Comparison of ENCODE assay signal across 7 cellular contexts in genomic region chr10:36779238-36779846, GRCh38.
DNase-seq lines count a peak whose midpoint lies in the region; ATAC-seq, FAIRE-seq and TF ChIP-seq lines count a peak whose summit lies in the region.

No MANE protein-coding gene starts in this region.

- H3K27ac Mint-ChIP-seq in neural crest cell (ENCODE audit: unreplicated experiment) (no peak overlapping the region), immature natural killer cell (no peak overlapping the region)

- FAIRE-seq in RCC 7860 (lab: Jason Lieb, UNC), result peak; percentile 24

- H3K27me3 Mint-ChIP-seq in neural crest cell (ENCODE audit: low read depth), result peaks cover 35% of the 10 kb centered on the region
- H3K27me3 Mint-ChIP-seq in immature natural killer cell (ENCODE audit: low read depth in 3 of 3), result peaks cover 0 to 3% (median 0%) of the 10 kb centered on the region in 3 donors

- no peak for ATAC-seq in GM21576 (IDR thresholded peaks at IDR 0.05; ENCODE audit: unreplicated experiment)

- peak; percentile 84 for TF ChIP-seq CTCF in neural crest cell (conservative IDR thresholded peaks at IDR 0.05)

- no peak overlapping the region for H3K4me3 Mint-ChIP-seq in neural crest cell
- H3K4me3 Mint-ChIP-seq in immature natural killer cell, result no peak overlapping the region

- H3K9me3 Mint-ChIP-seq in neural crest cell (no peaks in the 10 kb centered on the region), immature natural killer cell (peaks cover 0 to 4% (median under 1%) of the 10 kb centered on the region in 6 donors)

- DNase-seq in HPDE6-E6E7 (ENCODE audit: extremely low spot score) (peak; percentile 6), RCC 7860 (ENCODE audit: low spot score) (peak; percentile 24), fibroblast of gingiva (ENCODE audit: low read depth) (peak; percentile 64), neural crest cell (ENCODE audit: low read depth, low spot score) (peak; percentile 29), immature natural killer cell (no peak)
- no peak for DNase-seq in stimulated activated naive CD4-positive, alpha-beta T cell (lab: John Stamatoyannopoulos, UW)

- peaks cover 9% of the 10 kb centered on the region for H3K4me1 Mint-ChIP-seq in neural crest cell
- no peaks in the 10 kb centered on the region for H3K4me1 Mint-ChIP-seq in immature natural killer cell

- H3K36me3 Mint-ChIP-seq in neural crest cell (ENCODE audit: low read depth), result no peaks in the 10 kb centered on the region
- H3K36me3 Mint-ChIP-seq in immature natural killer cell, result no peaks in the 10 kb centered on the region

Comparison
In these comparisons a context has a peak if more than half of its experiments do, and no peak if none do; other contexts are left out.
1. DNase-seq: peak in HPDE6-E6E7 (single experiment), RCC 7860 (single experiment), fibroblast of gingiva (single experiment) and neural crest cell (single experiment); none in stimulated activated naive CD4-positive, alpha-beta T cell (0 of 6) and immature natural killer cell (0 of 3).